18 cellular contexts compared by ENCODE assay signal in genomic region chr10:101225846-101226361, GRCh38. TPM values are rescaled to one million over a fixed set of nuclear protein-coding genes. Genes with fewer than 3 reads are reported as not detected.
A peak's percentile ranks its signal among the peaks of the same experiment; 100 is the strongest.
DNase-seq lines count a peak whose midpoint lies in the region; ATAC-seq, FAIRE-seq and TF ChIP-seq lines count a peak whose summit lies in the region.
"Had no signal": no experiment of that assay in that cellular context is flagged by ENCODE, and none has a peak within 500 bp of the region (broad histone marks: within the 10 kb centered on the region; RNA-seq: fewer than 3 reads in every experiment).

No MANE protein-coding gene starts in this region.

- 83% methylated on average over 22 of the region's 22 CpGs for WGBS in A549 (ENCODE audit: missing lambda C conversion rate)

- peaks cover 4% of the 10 kb centered on the region for H3K9me3 Mint-ChIP-seq in nephron progenitor cell

- TF ChIP-seq RAD21 in A549 (conservative IDR thresholded peaks at IDR 0.05 in 1 of 2, IDR thresholded peaks at IDR 0.05 in 1 of 2) = no peak

- TF ChIP-seq CTCF in A549 (IDR thresholded peaks at IDR 0.05) (no peak), GM10266 (IDR thresholded peaks at IDR 0.05; ENCODE audit: control insufficient read depth, insufficient read depth, low read depth, missing control alignments) (no peak), bronchial epithelial cell (IDR thresholded peaks at IDR 0.05; ENCODE audit: insufficient read depth, low read length, severe bottlenecking) (no peak), nephron progenitor cell (IDR thresholded peaks at IDR 0.05) (no peak), uterus (IDR thresholded peaks at IDR 0.05) (no peak), MM.1S (IDR thresholded peaks at IDR 0.05; ENCODE audit: low read length) (no peak)

- no peaks in the 10 kb centered on the region for H3K79me2 ChIP-seq in MM.1S (ENCODE audit: low read length)

- H3K4me1 ChIP-seq in A549 = 0 out of 3 replicates have a peak, but pooled peaks cover 9% of the 10 kb centered on the region
- H3K4me1 ChIP-seq in uterus = peaks cover 0 to 32% of the 10 kb centered on the region in 2 donors
- H3K4me1 ChIP-seq in MM.1S (ENCODE audit: low read length) = no peaks in the 10 kb centered on the region
- H3K4me1 ChIP-seq: BLaER1 had no signal

- H3K9me3 ChIP-seq in A549 = no peaks in the 10 kb centered on the region
- H3K9me3 ChIP-seq in uterus = no peaks in the 10 kb centered on the region
- H3K9me3 ChIP-seq in MM.1S (replicated peaks; ENCODE audit: insufficient read depth, low read length) = no peaks in the 10 kb centered on the region
- H3K9me3 ChIP-seq: HAP-1, prostate gland had no signal

- no peaks in the 10 kb centered on the region for H4K20me1 ChIP-seq in MM.1S (ENCODE audit: insufficient read depth, low read length)

- peaks cover 54% of the 10 kb centered on the region for H3K4me1 Mint-ChIP-seq in nephron progenitor cell

- H3K36me3 Mint-ChIP-seq in nephron progenitor cell (ENCODE audit: low read depth) = no peaks in the 10 kb centered on the region

- no peak for FAIRE-seq in A549 (lab: Jason Lieb, UNC)
- FAIRE-seq in bronchial epithelial cell (lab: Jason Lieb, UNC) = peak; percentile 80
- FAIRE-seq: G401.6 had no signal

- no peaks in the 10 kb centered on the region for H3F3A ChIP-seq in MM.1S (ENCODE audit: insufficient read depth, low read length)

- no peaks in the 10 kb centered on the region for H3K9me2 ChIP-seq in MM.1S (replicated peaks; ENCODE audit: insufficient read depth, low read length)

- no peak overlapping the region; the same call in 2 of the 3 replicates for H3K4me3 ChIP-seq in A549
- no peak overlapping the region for H3K4me3 ChIP-seq in bronchial epithelial cell (ENCODE audit: low read depth, low read length)
- H3K4me3 ChIP-seq in uterus = no peak overlapping the region
- no peak overlapping the region for H3K4me3 ChIP-seq in MM.1S (ENCODE audit: low read length)
- H3K4me3 ChIP-seq: BLaER1, prostate gland had no signal

- no peak overlapping the region for H3K27ac ChIP-seq in A549
- no peak overlapping the region for H3K27ac ChIP-seq in uterus
- no peak overlapping the region for H3K27ac ChIP-seq in MM.1S (ENCODE audit: low read length)
- H3K27ac ChIP-seq: BLaER1, epithelial cell of prostate, prostate gland had no signal

- ATAC-seq in A549 = no peak

- H3K27ac Mint-ChIP-seq in nephron progenitor cell = no peak overlapping the region

- TF ChIP-seq POLR2A in A549 (IDR thresholded peaks at IDR 0.05; ENCODE audit: low read length) = no peak
- no peak for TF ChIP-seq POLR2A in uterus (IDR thresholded peaks at IDR 0.05)

- peaks cover 73% of the 10 kb centered on the region for H3K27me3 ChIP-seq in bronchial epithelial cell (ENCODE audit: control insufficient read depth, insufficient read depth, low read length)
- peaks cover 42 to 75% of the 10 kb centered on the region in 2 donors for H3K27me3 ChIP-seq in uterus
- peaks cover 88% of the 10 kb centered on the region for H3K27me3 ChIP-seq in MM.1S (replicated peaks; ENCODE audit: insufficient read depth, low read length)

- no peaks in the 10 kb centered on the region for H3K36me3 ChIP-seq in bronchial epithelial cell (ENCODE audit: control insufficient read depth, insufficient read depth, low read length)
- no peaks in the 10 kb centered on the region for H3K36me3 ChIP-seq in uterus
- H3K36me3 ChIP-seq in MM.1S (replicated peaks; ENCODE audit: insufficient read depth, low read length) = no peaks in the 10 kb centered on the region
- H3K36me3 ChIP-seq: BLaER1, HAP-1, prostate gland had no signal

- intact Hi-C loops in uterus (cut with DNase I; ENCODE audit: low total_unique reads) = no loop called here

- H3K9ac ChIP-seq in MM.1S (ENCODE audit: low read length) = no peak overlapping the region
- H3K9ac ChIP-seq: BLaER1 had no signal

- H3K4me2 ChIP-seq in A549 (peak overlapping the region; percentile 95; the same call in 2 of the 3 replicates), MM.1S (ENCODE audit: low read depth, low read length) (no peak overlapping the region; the same call in 1 of the 2 replicates)
- H3K4me2 ChIP-seq: BLaER1 had no signal

- H3K4me3 Mint-ChIP-seq in nephron progenitor cell = peak overlapping the region; percentile 63

- TF ChIP-seq EP300 in A549 (IDR thresholded peaks at IDR 0.05) = no peak

- POLR2A ChIA-PET in A549 (lab: Yijun Ruan, JAX) = no interaction called here

- CTCF ChIA-PET in A549 (lab: Yijun Ruan, JAX) = interaction anchor here (3.8 kb wide), 1 partner anchor 11 kb away, joined by 43 read pairs; no protein-coding TSS in a partner anchor

- no peak overlapping the region for H2AFZ ChIP-seq in MM.1S (ENCODE audit: low read length)

- no peak for DNase-seq in A549 (ENCODE audit: low read depth in 1 of 2, low spot score in 1 of 2)
- DNase-seq in GM10266 (ENCODE audit: extremely low spot score) = peak; percentile 32
- no peak for DNase-seq in bronchial epithelial cell (ENCODE audit: low read depth)
- DNase-seq in nephron progenitor cell = no peak
- no peak for DNase-seq in uterus
- DNase-seq in NCI-H748 (lab: John Stamatoyannopoulos, UW; ENCODE audit: unreplicated experiment) = no peak
- no peak for DNase-seq in NCI-H82 (lab: John Stamatoyannopoulos, UW)
- no peak for DNase-seq in MM.1S
- DNase-seq: hypothalamus; NCI-H1048; NCI-H446 treated with DMSO at 0.1 percent for 48 hours; stimulated activated CD4-positive, alpha-beta T cell treated with anti-CD3 and anti-CD28 coated beads, Interleukin-4, amount 100 ng/mL, for 4 hours had no signal

- peaks cover 99% of the 10 kb centered on the region for H3K27me3 Mint-ChIP-seq in nephron progenitor cell (ENCODE audit: low read depth, poor library complexity)

TF ChIP-seq in A549, 52 proteins besides CTCF, POLR2A, EP300 and RAD21:
- TF ChIP-seq MAZ (IDR thresholded peaks at IDR 0.05; ENCODE audit: borderline replicate concordance, low read depth, low read length) (no peak), ZNF302 (CRISPR knock-in tag; IDR thresholded peaks at IDR 0.05) (no peak), PHF8 (IDR thresholded peaks at IDR 0.05; ENCODE audit: borderline replicate concordance, low read depth) (no peak), HMGXB4 (CRISPR knock-in tag; IDR thresholded peaks at IDR 0.05; ENCODE audit: borderline replicate concordance) (no peak), CBX2 (IDR thresholded peaks at IDR 0.05; ENCODE audit: borderline replicate concordance, low read depth) (no peak), MYC (IDR thresholded peaks at IDR 0.05; ENCODE audit: borderline replicate concordance, low read length) (no peak), PBX3 (IDR thresholded peaks at IDR 0.05) (no peak)

RNA-seq across cellular contexts. Expression of gene LBX1, which starts 3.4 kb away (rescaled TPM):
- polyA plus RNA-seq in A549 (2011; rRNA removed) = not detected in 2 replicates
- polyA plus RNA-seq in A549 (2012; cell fraction: cytosol; rRNA removed) = 0.01 TPM in 1 of 2 replicates, not detected in the other
- polyA plus RNA-seq in A549 (2012; cell fraction: nucleus; rRNA removed) = not detected in 2 replicates
- not detected in 3 replicates for polyA plus RNA-seq in A549 (2017; fragmentation: RNase III; extraction: RNeasy Plus Mini Kit Qiagen cat#74134 plus additional on column Dnase treatment)
- polyA minus RNA-seq in A549 (2011; rRNA and poly(A)+ RNA removed) = not detected in 2 replicates
- not detected in 2 replicates for total RNA-seq in bronchial epithelial cell
- not detected for total RNA-seq in uterus
- total RNA-seq: lung microvascular endothelial cell, prostate gland had no signal
